In genomic region chr13:32639502-32640105, GRCh38 we compare ENCODE assay signal across 8 cellular contexts. TPM values are rescaled to one million over a fixed set of nuclear protein-coding genes. Genes with fewer than 3 reads are reported as not detected.
A peak's percentile ranks its signal among the peaks of the same experiment; 100 is the strongest.
DNase-seq lines count a peak whose midpoint lies in the region; ATAC-seq and TF ChIP-seq lines count a peak whose summit lies in the region.

No MANE protein-coding gene starts in this region.

- no peaks in the 10 kb centered on the region for H3K27me3 Mint-ChIP-seq in WTC11 (ENCODE audit: low read depth)

- DNase-seq in DMS 273 (lab: John Stamatoyannopoulos, UW; ENCODE audit: unreplicated experiment) (peak; percentile 68), NCI-H146 treated with DMSO at 0.1 percent for 48 hours (lab: John Stamatoyannopoulos, UW; ENCODE audit: unreplicated experiment) (peak; percentile 35), WTC11 (ENCODE audit: low spot score) (peak; percentile 19), medulla oblongata (ENCODE audit: extremely low spot score) (peak; percentile 83)
- peak; percentile 49 for DNase-seq in effector CD4-positive, alpha-beta T cell
- peak; percentile 39 for DNase-seq in stimulated activated naive CD8-positive, alpha-beta T cell treated with anti-CD3 and anti-CD28 coated beads, Interleukin-15, Interleukin-2, amounts not matched to agents 100 U/mL and 50 U/mL, for 24 hours

- POLR2A ChIA-PET in WTC11 (lab: Charles Lee), result interaction anchor here (0.9 to 1.0 kb wide), 2 partner anchors 52 to 54 kb away, joined by 3 to 4 read pairs; no protein-coding TSS in a partner anchor

- no peaks in the 10 kb centered on the region for H3K36me3 Mint-ChIP-seq in WTC11

- peaks cover 27% of the 10 kb centered on the region for H3K4me1 Mint-ChIP-seq in WTC11

- H3K4me3 Mint-ChIP-seq in WTC11, result no peak overlapping the region

- TF ChIP-seq CTCF in WTC11 (IDR thresholded peaks at IDR 0.05), result peak; percentile 50

- no peak overlapping the region for H3K27ac Mint-ChIP-seq in WTC11

- H3K9me3 Mint-ChIP-seq in WTC11, result no peaks in the 10 kb centered on the region

- CTCF ChIA-PET in WTC11 (lab: Charles Lee), result interaction anchor here (0.6 to 4.5 kb wide), 11 partner anchors 9 to 89 kb away, joined by 3 to 35 read pairs (median 3); partner anchors contain the start of gene PDS5B

- ATAC-seq in GM21423 (IDR thresholded peaks at IDR 0.05; ENCODE audit: unreplicated experiment) (peak; percentile 54), WTC11 (peak; percentile 74), GM18519 (IDR thresholded peaks at IDR 0.05; ENCODE audit: low FRiP score, unreplicated experiment) (no peak)
- ATAC-seq in stimulated activated naive CD8-positive, alpha-beta T cell treated with anti-CD3 and anti-CD28 coated beads, Interleukin-15, Interleukin-2, amounts not matched to agents 100 U/mL and 50 U/mL, for 24 hours, result peak; percentile 70

TF ChIP-seq in WTC11, 78 proteins besides CTCF, POLR2A, EP300 and RAD21:
- no peak for TF ChIP-seq NFYB (CRISPR knock-in tag; conservative IDR thresholded peaks at IDR 0.05; ENCODE audit: low read depth)
- no peak for TF ChIP-seq TEAD4 (CRISPR knock-in tag; IDR thresholded peaks at IDR 0.05)
- TF ChIP-seq ZNF121 (CRISPR knock-in tag; IDR thresholded peaks at IDR 0.05), result no peak
- no peak for TF ChIP-seq OVOL2 (CRISPR knock-in tag; IDR thresholded peaks at IDR 0.05; ENCODE audit: borderline replicate concordance)
- TF ChIP-seq GRHL2 (CRISPR knock-in tag; IDR thresholded peaks at IDR 0.05; ENCODE audit: insufficient replicate concordance, severe bottlenecking), result no peak

RNA-seq across cellular contexts. Expression of gene PDS5B, which starts 53.4 kb away (rescaled TPM):
- 41.3 to 44.5 TPM (median 44.3 TPM) in 3 replicates for total RNA-seq in WTC11 (2021)

Comparison
In these comparisons a context has a peak if more than half of its experiments do, and no peak if none do; other contexts are left out.
1. DNase-seq: peak in every context shown above with its lines; median percentile 83 in medulla oblongata; 68 in DMS 273; 49 in effector CD4-positive, alpha-beta T cell; 39 in stimulated activated naive CD8-positive, alpha-beta T cell treated with anti-CD3 and anti-CD28 coated beads, Interleukin-15, Interleukin-2, amounts not matched to agents 100 U/mL and 50 U/mL, for 24 hours; 35 in NCI-H146 treated with DMSO at 0.1 percent for 48 hours; 19 in WTC11.